ENCODE assay signal across 8 cellular contexts in genomic region chr20:62142252-62143117, GRCh38. TPM values are rescaled to one million over a fixed set of nuclear protein-coding genes. Genes with fewer than 3 reads are reported as not detected.
DNase-seq lines count a peak whose midpoint lies in the region; ATAC-seq and TF ChIP-seq lines count a peak whose summit lies in the region.

No MANE protein-coding gene starts in this region.

- peak overlapping the region; percentile 34 to 96; a peak in 3 of 4 replicates for H3K27ac ChIP-seq in SK-N-SH (ENCODE audit: low read depth in 2 of 2, low read length in 1 of 2)

- ATAC-seq in HG02981 (IDR thresholded peaks at IDR 0.05; ENCODE audit: unreplicated experiment): peak; percentile 19

- H3K9me2 ChIP-seq in SK-N-SH: no peaks in the 10 kb centered on the region

- no peak for TF ChIP-seq CTCF in SK-N-SH (IDR thresholded peaks at IDR 0.05)

- peaks cover 81% of the 10 kb centered on the region for H4K20me1 ChIP-seq in SK-N-SH (ENCODE audit: insufficient read depth)

- TF ChIP-seq EP300 in SK-N-SH (IDR thresholded peaks at IDR 0.05; ENCODE audit: borderline replicate concordance in 1 of 2, low read depth in 1 of 2, low read length in 1 of 2): no peak

- H3K4me1 ChIP-seq in SK-N-SH (ENCODE audit: control insufficient read depth in 1 of 2, insufficient read depth in 2 of 2, low read depth in 1 of 2, low read length in 1 of 2) (peaks cover 5 to 27% of the 10 kb centered on the region in 2 experiments; a peak in 3 of 4 replicates), neuron (ENCODE audit: insufficient read depth, low read length) (peaks cover 25% of the 10 kb centered on the region)

- peaks cover 55% of the 10 kb centered on the region for H3K36me3 Mint-ChIP-seq in activated CD4-positive, alpha-beta T cell treated with anti-CD3 and anti-CD28 coated beads, Interleukin-2, amount 10 ng/mL, durations not matched to agents 24 days and 14 days (ENCODE audit: low read depth)

- no peaks in the 10 kb centered on the region for H3K27me3 Mint-ChIP-seq in activated CD4-positive, alpha-beta T cell treated with anti-CD3 and anti-CD28 coated beads, Interleukin-2, amount 10 ng/mL, durations not matched to agents 24 days and 14 days

- peak overlapping the region; percentile 94 for H3K4me3 Mint-ChIP-seq in activated CD4-positive, alpha-beta T cell treated with anti-CD3 and anti-CD28 coated beads, Interleukin-2, amount 10 ng/mL, durations not matched to agents 24 days and 14 days

- CTCF ChIA-PET in SK-N-SH (lab: Yijun Ruan, JAX): interaction anchor here (0.8 to 11.1 kb wide), 8 partner anchors 8 to 132 kb away, joined by 3 to 130 read pairs (median 5); no protein-coding TSS in a partner anchor

- H3K9me3 Mint-ChIP-seq in activated CD4-positive, alpha-beta T cell treated with anti-CD3 and anti-CD28 coated beads, Interleukin-2, amount 10 ng/mL, durations not matched to agents 24 days and 14 days: no peaks in the 10 kb centered on the region

- TF ChIP-seq POLR2A in erythroblast (IDR thresholded peaks at IDR 0.05; ENCODE audit: low read length): peak; percentile 11

- H3K9me3 ChIP-seq in SK-N-SH (no peaks in the 10 kb centered on the region), neuron (ENCODE audit: low read length) (peaks cover 9% of the 10 kb centered on the region)

- WGBS in SK-N-SH (ENCODE audit: low lambda C conversion rate): 2% methylated on average over 8 of the region's 81 CpGs

- peak overlapping the region; percentile 91 for H3K9ac ChIP-seq in SK-N-SH

- peak overlapping the region; percentile 99 for H3K4me2 ChIP-seq in SK-N-SH

- peaks cover 43% of the 10 kb centered on the region for H3K4me1 Mint-ChIP-seq in activated CD4-positive, alpha-beta T cell treated with anti-CD3 and anti-CD28 coated beads, Interleukin-2, amount 10 ng/mL, durations not matched to agents 24 days and 14 days

- TF ChIP-seq RAD21 in SK-N-SH (IDR thresholded peaks at IDR 0.05; ENCODE audit: low read length): no peak

- in situ Hi-C loops in G401 (cut with HindIII; ENCODE audit: low sequenced_read_pairs): no loop called here

- peaks cover 85% of the 10 kb centered on the region for H3K79me2 ChIP-seq in SK-N-SH (ENCODE audit: insufficient read depth)

- intact Hi-C loops in activated CD4-positive, alpha-beta T cell treated with anti-CD3 and anti-CD28 coated beads, Interleukin-2, amount 10 ng/mL, durations not matched to agents 24 days and 14 days (cut with micrococcal nuclease): loop anchor here (1.0 to 2.0 kb wide), 5 partner anchors 20 to 160 kb away; partner anchors contain the start of genes ADRM1, LSM14B and OSBPL2

- H2AFZ ChIP-seq in SK-N-SH (ENCODE audit: low read depth) (no peak overlapping the region), neuron (ENCODE audit: low read depth, low read length) (no peak overlapping the region)

- H3K27me3 ChIP-seq in SK-N-SH (ENCODE audit: insufficient read depth): no peaks in the 10 kb centered on the region
- no peaks in the 10 kb centered on the region for H3K27me3 ChIP-seq in neuron (ENCODE audit: insufficient read depth, low read length)

- H3K36me3 ChIP-seq in SK-N-SH (replicated peaks in 1 of 2; ENCODE audit: control insufficient read depth in 1 of 2, insufficient read depth in 2 of 2, low read length in 1 of 2) (peaks cover 30 to 31% of the 10 kb centered on the region in 2 experiments), neuron (ENCODE audit: insufficient read depth, low read length) (peaks cover 50% of the 10 kb centered on the region)

- peak overlapping the region; percentile 91 for H3K27ac Mint-ChIP-seq in activated CD4-positive, alpha-beta T cell treated with anti-CD3 and anti-CD28 coated beads, Interleukin-2, amount 10 ng/mL, durations not matched to agents 24 days and 14 days

- no peak for DNase-seq in activated CD4-positive, alpha-beta T cell treated with anti-CD3 and anti-CD28 coated beads, Interleukin-2, amount 10 ng/mL, durations not matched to agents 24 days and 14 days
- no peak for DNase-seq in activated CD4-positive, alpha-beta T cell treated with anti-CD3 and anti-CD28 coated beads for 48 hours
- DNase-seq in SK-N-SH (peak; percentile 71), erythroblast (lab: John Stamatoyannopoulos, UW) (peak; percentile 56 to 61), G401 (ENCODE audit: low spot score) (no peak), NCI-H510A (lab: John Stamatoyannopoulos, UW) (no peak)

- H3K4me3 ChIP-seq in SK-N-SH (ENCODE audit: low read depth in 2 of 2, low read length in 1 of 2) (peak overlapping the region; percentile 88 to 92), neuron (ENCODE audit: low read length) (peak overlapping the region; percentile 88)

- H3F3A ChIP-seq in SK-N-SH (replicated peaks; ENCODE audit: insufficient read depth): peaks cover 9% of the 10 kb centered on the region

- POLR2A ChIA-PET in SK-N-SH (lab: Yijun Ruan, JAX): interaction anchor here (0.6 to 2.4 kb wide), 4 partner anchors 21 to 76 kb away, joined by 3 to 8 read pairs (median 4); partner anchors contain the start of gene TAF4

TF ChIP-seq in SK-N-SH, 30 proteins besides CTCF, POLR2A, EP300 and RAD21:
- TF ChIP-seq POLR2AphosphoS5 (IDR thresholded peaks at IDR 0.05; ENCODE audit: low read depth, low read length) (no peak), ZBTB33 (IDR thresholded peaks at IDR 0.05; ENCODE audit: borderline replicate concordance, low read depth) (no peak), IRF3 (IDR thresholded peaks at IDR 0.05; ENCODE audit: low read depth, low read length) (no peak), GATA2 (CRISPR knock-in tag; IDR thresholded peaks at IDR 0.05) (no peak), SMC3 (IDR thresholded peaks at IDR 0.05; ENCODE audit: low read depth, low read length) (no peak), FOSL2 (IDR thresholded peaks at IDR 0.05; ENCODE audit: borderline replicate concordance, low read depth) (no peak), YY1 (IDR thresholded peaks at IDR 0.05; ENCODE audit: low read depth) (peak; percentile 54; the same call in 1 of the 2 replicates)

RNA-seq across cellular contexts. Expression of gene PSMA7, which starts 0.7 kb away (rescaled TPM):
- total RNA-seq in activated CD4-positive, alpha-beta T cell treated with anti-CD3 and anti-CD28 coated beads, Interleukin-2, amount 10 ng/mL, durations not matched to agents 24 days and 14 days: 434 and 449 TPM in 2 replicates
- 687 and 801 TPM in 2 replicates for polyA plus RNA-seq in SK-N-SH (2012; rRNA removed)
- polyA plus RNA-seq in SK-N-SH (2012; cell fraction: cytosol; rRNA removed): 613 and 674 TPM in 2 replicates
- polyA plus RNA-seq in SK-N-SH (2012; cell fraction: nucleus; rRNA removed): 549 and 666 TPM in 2 replicates
- total RNA-seq in G401 (2014; rRNA removed; shearing (Covaris generic)): 631 and 699 TPM in 2 replicates

RNA-seq across cellular contexts. Expression of gene SS18L1, which starts 1.1 kb away (rescaled TPM):
- total RNA-seq in activated CD4-positive, alpha-beta T cell treated with anti-CD3 and anti-CD28 coated beads, Interleukin-2, amount 10 ng/mL, durations not matched to agents 24 days and 14 days: 26.7 and 29.0 TPM in 2 replicates
- polyA plus RNA-seq in SK-N-SH (2012; rRNA removed): 10.7 and 13.1 TPM in 2 replicates
- polyA plus RNA-seq in SK-N-SH (2012; cell fraction: cytosol; rRNA removed): 6.1 and 7.6 TPM in 2 replicates
- 38.4 and 51.9 TPM in 2 replicates for polyA plus RNA-seq in SK-N-SH (2012; cell fraction: nucleus; rRNA removed)
- total RNA-seq in G401 (2014; rRNA removed; shearing (Covaris generic)): 9.6 and 13.2 TPM in 2 replicates

RNA-seq across cellular contexts. Expression of gene LSM14B, which starts 20.2 kb away (rescaled TPM):
- 44.0 and 45.3 TPM in 2 replicates for total RNA-seq in activated CD4-positive, alpha-beta T cell treated with anti-CD3 and anti-CD28 coated beads, Interleukin-2, amount 10 ng/mL, durations not matched to agents 24 days and 14 days
- 52.2 and 64.6 TPM in 2 replicates for polyA plus RNA-seq in SK-N-SH (2012; rRNA removed)
- 36.9 and 51.7 TPM in 2 replicates for polyA plus RNA-seq in SK-N-SH (2012; cell fraction: cytosol; rRNA removed)
- polyA plus RNA-seq in SK-N-SH (2012; cell fraction: nucleus; rRNA removed): 45.2 and 49.2 TPM in 2 replicates
- total RNA-seq in G401 (2014; rRNA removed; shearing (Covaris generic)): 73.9 and 86.4 TPM in 2 replicates

RNA-seq across cellular contexts. Expression of gene MTG2, which starts 40.3 kb away (rescaled TPM):
- 43.0 and 44.4 TPM in 2 replicates for total RNA-seq in activated CD4-positive, alpha-beta T cell treated with anti-CD3 and anti-CD28 coated beads, Interleukin-2, amount 10 ng/mL, durations not matched to agents 24 days and 14 days
- polyA plus RNA-seq in SK-N-SH (2012; rRNA removed): 36.6 and 42.9 TPM in 2 replicates
- 25.8 and 27.8 TPM in 2 replicates for polyA plus RNA-seq in SK-N-SH (2012; cell fraction: cytosol; rRNA removed)
- 66.8 and 75.1 TPM in 2 replicates for polyA plus RNA-seq in SK-N-SH (2012; cell fraction: nucleus; rRNA removed)
- total RNA-seq in G401 (2014; rRNA removed; shearing (Covaris generic)): 30.6 and 48.2 TPM in 2 replicates

Comparison
In these comparisons a context has a peak if more than half of its experiments do, and no peak if none do; other contexts are left out.
1. DNase-seq: peak in SK-N-SH (single experiment) and erythroblast (2 of 2); none in activated CD4-positive, alpha-beta T cell treated with anti-CD3 and anti-CD28 coated beads, Interleukin-2, amount 10 ng/mL, durations not matched to agents 24 days and 14 days (single experiment), activated CD4-positive, alpha-beta T cell treated with anti-CD3 and anti-CD28 coated beads for 48 hours (single experiment), G401 (single experiment) and NCI-H510A (single experiment).